Comparison of ENCODE assay signal across 9 cellular contexts in genomic region chr1:198669023-198669698, GRCh38. TPM values are rescaled to one million over a fixed set of nuclear protein-coding genes. Genes with fewer than 3 reads are reported as not detected.
DNase-seq lines count a peak whose midpoint lies in the region; ATAC-seq and TF ChIP-seq lines count a peak whose summit lies in the region.
"Had no signal": no experiment of that assay in that cellular context is flagged by ENCODE, and none has a peak within 500 bp of the region (broad histone marks: within the 10 kb centered on the region; RNA-seq: fewer than 3 reads in every experiment).

No MANE protein-coding gene starts in this region.

- ATAC-seq in activated CD4-positive, CD25-positive, alpha-beta regulatory T cell treated with anti-CD3 and anti-CD28 coated beads, Interleukin-2, amount 50 U/mL, for 24 hours, result peak; percentile 92 to 97
- ATAC-seq in HG02642 (IDR thresholded peaks at IDR 0.05; ENCODE audit: poor library complexity, unreplicated experiment), result peak; percentile 89

- H3K4me3 ChIP-seq in NB4 (ENCODE audit: low read depth, low read length) (no peak overlapping the region), astrocyte of the spinal cord (ENCODE audit: low read depth, low read length) (no peak overlapping the region)
- H3K4me3 ChIP-seq: cardiac muscle cell had no signal

- no peaks in the 10 kb centered on the region for H3K9me3 Mint-ChIP-seq in osteocyte (ENCODE audit: unreplicated experiment)

- TF ChIP-seq POLR2A in NB4 (IDR thresholded peaks at IDR 0.05; ENCODE audit: extremely low read depth, insufficient read length), result no peak

- in situ Hi-C loops in astrocyte of the spinal cord (cut with HindIII; ENCODE audit: low sequenced_read_pairs), result no loop called here

- H3K4me1 Mint-ChIP-seq in osteocyte (ENCODE audit: unreplicated experiment), result peaks cover 39% of the 10 kb centered on the region

- H3K4me3 Mint-ChIP-seq in osteocyte (ENCODE audit: unreplicated experiment), result no peak overlapping the region

- DNase-seq in activated CD4-positive, CD25-positive, alpha-beta regulatory T cell (lab: John Stamatoyannopoulos, UW), result no peak
- peak; percentile 73 for DNase-seq in NB4 (ENCODE audit: low read depth)
- DNase-seq in astrocyte of the spinal cord (ENCODE audit: low read depth, low spot score), result peak; percentile 93
- no peak for DNase-seq in osteocyte (ENCODE audit: extremely low spot score, unreplicated experiment)
- DNase-seq in NCI-H1417 (lab: John Stamatoyannopoulos, UW), result no peak
- no peak for DNase-seq in NCI-H1105 treated with DMSO at 0.1 percent for 48 hours (lab: John Stamatoyannopoulos, UW)

- no peaks in the 10 kb centered on the region for H3K27me3 Mint-ChIP-seq in osteocyte (ENCODE audit: unreplicated experiment)

- peak overlapping the region; percentile 87 for H3K27ac Mint-ChIP-seq in osteocyte (ENCODE audit: unreplicated experiment)

- TF ChIP-seq CTCF in NB4 (IDR thresholded peaks at IDR 0.05; ENCODE audit: low read depth, low read length), result no peak
- TF ChIP-seq CTCF in astrocyte of the spinal cord (IDR thresholded peaks at IDR 0.05; ENCODE audit: low read depth, low read length), result no peak
- TF ChIP-seq CTCF in osteocyte (IDR thresholded peaks at IDR 0.05), result no peak

- H3K36me3 Mint-ChIP-seq in osteocyte (ENCODE audit: unreplicated experiment), result peaks cover 4% of the 10 kb centered on the region

RNA-seq across cellular contexts. Expression of gene PTPRC, which starts 30.3 kb away (rescaled TPM):
- not detected in 2 replicates for total RNA-seq in osteocyte
- total RNA-seq: cardiac muscle cell had no signal

Comparison
In these comparisons a context has a peak if more than half of its experiments do, and no peak if none do; other contexts are left out.
1. DNase-seq: peak in NB4 (single experiment) and astrocyte of the spinal cord (single experiment); none in activated CD4-positive, CD25-positive, alpha-beta regulatory T cell (0 of 4), osteocyte (single experiment), NCI-H1417 (0 of 3) and NCI-H1105 treated with DMSO at 0.1 percent for 48 hours (single experiment).